In genomic region chr11:123537726-123538125, GRCh38 we compare ENCODE assay signal across 17 cellular contexts.
"Had no signal": no experiment of that assay in that cellular context is flagged by ENCODE, and none has a peak within 500 bp of the region (broad histone marks: within the 10 kb centered on the region; RNA-seq: fewer than 3 reads in every experiment).

No MANE protein-coding gene starts in this region.

- H3K27ac ChIP-seq: body of pancreas, left lung had no signal

- H3K27ac Mint-ChIP-seq: activated CD8-positive, alpha-beta memory T cell treated with anti-CD3 and anti-CD28 coated beads, Interleukin-2, amount 10 ng/mL, durations not matched to agents 7 days and 5 days; activated naive CD8-positive, alpha-beta T cell treated with anti-CD3 and anti-CD28 coated beads for 36 hours; nephron progenitor cell; T-helper 1 cell treated with Interleukin-12 subunit alpha and Interleukin-12 subunit beta and Interleukin-4 antibody, amounts not matched to agents 30 μg/mL and 1 μg/mL, for 36 hours had no signal

- H3K27me3 Mint-ChIP-seq: activated CD8-positive, alpha-beta memory T cell treated with anti-CD3 and anti-CD28 coated beads, Interleukin-2, amount 10 ng/mL, durations not matched to agents 7 days and 5 days; activated naive CD8-positive, alpha-beta T cell treated with anti-CD3 and anti-CD28 coated beads for 36 hours had no signal

- H3K36me3 ChIP-seq: left lung had no signal

- H3K4me3 Mint-ChIP-seq: activated CD8-positive, alpha-beta memory T cell treated with anti-CD3 and anti-CD28 coated beads, Interleukin-2, amount 10 ng/mL, durations not matched to agents 7 days and 5 days; activated naive CD8-positive, alpha-beta T cell treated with anti-CD3 and anti-CD28 coated beads for 36 hours; nephron progenitor cell; T-helper 1 cell treated with Interleukin-12 subunit alpha and Interleukin-12 subunit beta and Interleukin-4 antibody, amounts not matched to agents 30 μg/mL and 1 μg/mL, for 36 hours had no signal

- DNase-seq: activated CD4-positive, alpha-beta T cell treated with anti-CD3 and anti-CD28 coated beads for 1 hour; activated CD4-positive, alpha-beta T cell treated with anti-CD3 and anti-CD28 coated beads, Interleukin-2, amount 50 U/mL, for 4 hours; activated CD8-positive, alpha-beta memory T cell treated with anti-CD3 and anti-CD28 coated beads, Interleukin-2, amount 10 ng/mL, durations not matched to agents 7 days and 5 days; activated naive CD4-positive, alpha-beta T cell; activated naive CD8-positive, alpha-beta T cell treated with anti-CD3 and anti-CD28 coated beads for 36 hours; body of pancreas; dermis blood vessel endothelial cell; effector memory CD4-positive, alpha-beta T cell; left lung; mammary epithelial cell; midbrain; nephron progenitor cell; occipital lobe; retina; stimulated activated CD8-positive, alpha-beta memory T cell treated with anti-CD3 and anti-CD28 coated beads, Interleukin-4, amount 100 ng/mL, for 48 hours; stimulated activated naive CD4-positive, alpha-beta T cell had no signal

- H3K9me3 Mint-ChIP-seq: activated naive CD8-positive, alpha-beta T cell treated with anti-CD3 and anti-CD28 coated beads for 36 hours; nephron progenitor cell; T-helper 1 cell treated with Interleukin-12 subunit alpha and Interleukin-12 subunit beta and Interleukin-4 antibody, amounts not matched to agents 30 μg/mL and 1 μg/mL, for 36 hours had no signal

- H3K9me3 ChIP-seq: body of pancreas, left lung had no signal

- H3K4me1 Mint-ChIP-seq: activated naive CD8-positive, alpha-beta T cell treated with anti-CD3 and anti-CD28 coated beads for 36 hours; nephron progenitor cell had no signal

- H3K4me1 ChIP-seq: body of pancreas, left lung had no signal

- H3K27me3 ChIP-seq: body of pancreas had no signal

- H3K4me3 ChIP-seq: body of pancreas, left lung had no signal

- ATAC-seq: activated CD8-positive, alpha-beta memory T cell treated with anti-CD3 and anti-CD28 coated beads, Interleukin-2, amount 10 ng/mL, durations not matched to agents 7 days and 5 days; body of pancreas; left lung had no signal

- H3K36me3 Mint-ChIP-seq: activated naive CD8-positive, alpha-beta T cell treated with anti-CD3 and anti-CD28 coated beads for 36 hours had no signal
